ENCODE assay signal across 2 cellular contexts in genomic region chr19:54469496-54469934, GRCh38.
TF ChIP-seq lines count a peak whose summit lies in the region.

No MANE protein-coding gene starts in this region.

TF ChIP-seq in liver, 16 proteins besides CTCF, POLR2A, EP300 and RAD21:
- TF ChIP-seq JUND (IDR thresholded peaks at IDR 0.05) (no peak), NR2F2 (IDR thresholded peaks at IDR 0.05) (peak; percentile 89)

TF ChIP-seq in HepG2, 621 proteins besides CTCF, POLR2A, EP300 and RAD21:
- no peak for TF ChIP-seq SIX1 (CRISPR knock-in tag; IDR thresholded peaks at IDR 0.05; ENCODE audit: borderline replicate concordance)
- TF ChIP-seq PAX8 (CRISPR knock-in tag; IDR thresholded peaks at IDR 0.05; ENCODE audit: borderline replicate concordance), result no peak
- TF ChIP-seq SP5 (CRISPR knock-in tag; IDR thresholded peaks at IDR 0.05; ENCODE audit: borderline replicate concordance, low read depth), result no peak
- no peak for TF ChIP-seq HCFC1 (IDR thresholded peaks at IDR 0.05; ENCODE audit: low read depth, low read length)
- TF ChIP-seq MXI1 (IDR thresholded peaks at IDR 0.05; ENCODE audit: borderline replicate concordance, low read depth, low read length), result no peak
- TF ChIP-seq TERF1 (CRISPR knock-in tag; IDR thresholded peaks at IDR 0.05), result no peak
- no peak for TF ChIP-seq NBN (conservative IDR thresholded peaks at IDR 0.05)
- no peak for TF ChIP-seq ZFP90 (CRISPR knock-in tag; IDR thresholded peaks at IDR 0.05; ENCODE audit: borderline replicate concordance)
- no peak for TF ChIP-seq FOXA1 (IDR thresholded peaks at IDR 0.05)
- no peak for TF ChIP-seq FOXA1 (CRISPR knock-in tag; IDR thresholded peaks at IDR 0.05)
- TF ChIP-seq TCF12 (IDR thresholded peaks at IDR 0.05), result no peak
- TF ChIP-seq TCF12 (CRISPR knock-in tag; IDR thresholded peaks at IDR 0.05), result no peak
- TF ChIP-seq GATA4 (IDR thresholded peaks at IDR 0.05; ENCODE audit: borderline replicate concordance, low read depth), result no peak
- TF ChIP-seq ZNF484 (CRISPR knock-in tag; IDR thresholded peaks at IDR 0.05; ENCODE audit: borderline replicate concordance, low read depth), result no peak
- no peak for TF ChIP-seq RAD51 (IDR thresholded peaks at IDR 0.05; ENCODE audit: borderline replicate concordance)
TF ChIP-seq in HepG2: peak in this region for 0.
